Comparison of ENCODE assay signal across 27 cellular contexts in the genomic region with DNA sequence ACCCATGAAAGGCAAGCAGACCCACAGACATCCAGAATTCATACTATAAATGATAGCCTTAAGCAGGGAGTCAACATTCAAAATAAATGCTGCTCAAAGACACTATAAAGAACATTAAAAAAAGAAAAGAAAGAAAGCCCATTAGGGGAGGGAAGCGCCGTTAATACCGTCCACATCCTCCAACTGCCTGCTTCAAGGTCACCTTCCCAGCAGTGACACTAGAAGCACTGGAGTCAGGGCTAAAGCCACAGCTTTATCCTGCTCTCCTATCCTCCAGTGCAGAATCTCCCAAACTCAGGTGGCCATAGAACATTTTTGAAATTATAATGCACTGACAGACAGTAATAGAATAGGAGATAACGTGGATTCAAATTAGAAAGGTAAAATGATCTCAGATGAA. TPM values are rescaled to one million over a fixed set of nuclear protein-coding genes. Genes with fewer than 3 reads are reported as not detected.
DNase-seq lines count a peak whose midpoint lies in the region; ATAC-seq and TF ChIP-seq lines count a peak whose summit lies in the region.
"Had no signal": no experiment of that assay in that cellular context is flagged by ENCODE, and none has a peak within 500 bp of the region (broad histone marks: within the 10 kb centered on the region; RNA-seq: fewer than 3 reads in every experiment).

No MANE protein-coding gene starts in this region.

- no peaks in the 10 kb centered on the region for H3K9me3 Mint-ChIP-seq in MCF 10A (ENCODE audit: unreplicated experiment)
- no peaks in the 10 kb centered on the region for H3K9me3 Mint-ChIP-seq in osteocyte (ENCODE audit: unreplicated experiment)
- H3K9me3 Mint-ChIP-seq in stimulated activated naive B cell treated with anti-CD40 and anti-IgM and Interleukin-4, amounts not matched to agents 10 μg/mL and 1 μg/mL and 100 μg/mL, for 72 hours, result no peaks in the 10 kb centered on the region
- no peaks in the 10 kb centered on the region for H3K9me3 Mint-ChIP-seq in Caco-2 (ENCODE audit: unreplicated experiment)
- H3K9me3 Mint-ChIP-seq: activated CD8-positive, alpha-beta T cell treated with anti-CD3 and anti-CD28 coated beads for 36 hours; GM23338; T-helper 1 cell treated with Interleukin-12 subunit alpha and Interleukin-12 subunit beta and Interleukin-4 antibody, amounts not matched to agents 30 μg/mL and 1 μg/mL, for 36 hours had no signal

- H3K27me3 ChIP-seq in breast epithelium, result no peaks in the 10 kb centered on the region
- H3K27me3 ChIP-seq in Caco-2 (replicated peaks; ENCODE audit: control insufficient read depth, insufficient read depth, low read length), result no peaks in the 10 kb centered on the region
- H3K27me3 ChIP-seq: sigmoid colon, vagina had no signal

- H3K4me1 Mint-ChIP-seq in MCF 10A (ENCODE audit: insufficient read depth, unreplicated experiment), result peaks cover 42% of the 10 kb centered on the region
- peaks cover 63% of the 10 kb centered on the region for H3K4me1 Mint-ChIP-seq in osteocyte (ENCODE audit: unreplicated experiment)
- H3K4me1 Mint-ChIP-seq in stimulated activated naive B cell treated with anti-CD40 and anti-IgM and Interleukin-4, amounts not matched to agents 10 μg/mL and 1 μg/mL and 100 μg/mL, for 72 hours, result peaks cover 34 to 51% of the 10 kb centered on the region in 2 donors
- H3K4me1 Mint-ChIP-seq in Caco-2 (ENCODE audit: low read depth, unreplicated experiment), result peaks cover 8% of the 10 kb centered on the region

- no peaks in the 10 kb centered on the region for H3K36me3 ChIP-seq in breast epithelium
- no peaks in the 10 kb centered on the region for H3K36me3 ChIP-seq in Caco-2 (ENCODE audit: control insufficient read depth, insufficient read depth, low read length)
- H3K36me3 ChIP-seq: prostate gland, sigmoid colon, vagina had no signal

- POLR2A ChIA-PET in MCF 10A (lab: Yijun Ruan, JAX) (interaction anchor here (1.2 to 5.7 kb wide), 4 partner anchors 12 to 56 kb away, joined by 4 to 66 read pairs (median 34); no protein-coding TSS in a partner anchor), Caco-2 (lab: Charles Lee) (no interaction called here)

- intact Hi-C loops in MCF 10A (cut with micrococcal nuclease), result no loop called here
- intact Hi-C loops in breast epithelium (cut with DNase I; ENCODE audit: low total_unique reads), result no loop called here
- intact Hi-C loops in Caco-2 (cut with micrococcal nuclease; ENCODE audit: unreplicated experiment), result no loop called here

- CTCF ChIA-PET in MCF 10A (lab: Yijun Ruan, JAX), result interaction anchor here (1.1 to 3.7 kb wide), 4 partner anchors 11 to 215 kb away, joined by 3 to 9 read pairs (median 6); no protein-coding TSS in a partner anchor
- CTCF ChIA-PET in Caco-2 (lab: Charles Lee), result no interaction called here

- H3K9me3 ChIP-seq in breast epithelium (no peaks in the 10 kb centered on the region), Caco-2 (no peaks in the 10 kb centered on the region)
- H3K9me3 ChIP-seq: prostate gland, sigmoid colon, vagina had no signal

- TF ChIP-seq CTCF in MCF 10A (IDR thresholded peaks at IDR 0.05; ENCODE audit: unreplicated experiment) (no peak), breast epithelium (IDR thresholded peaks at IDR 0.05) (no peak), osteocyte (IDR thresholded peaks at IDR 0.05) (no peak), Caco-2 (IDR thresholded peaks at IDR 0.05; ENCODE audit: insufficient read depth in 1 of 2, low read depth in 1 of 2, low read length in 1 of 2, severe bottlenecking in 1 of 2, unreplicated experiment in 1 of 2) (no peak)

- H3K4me3 Mint-ChIP-seq in MCF 10A (ENCODE audit: unreplicated experiment), result no peak overlapping the region
- H3K4me3 Mint-ChIP-seq in osteocyte (ENCODE audit: unreplicated experiment), result no peak overlapping the region
- H3K4me3 Mint-ChIP-seq in stimulated activated naive B cell treated with anti-CD40 and anti-IgM and Interleukin-4, amounts not matched to agents 10 μg/mL and 1 μg/mL and 100 μg/mL, for 72 hours, result peak overlapping the region in 1 of 2 donors; percentile 62
- no peak overlapping the region for H3K4me3 Mint-ChIP-seq in Caco-2 (ENCODE audit: unreplicated experiment)
- H3K4me3 Mint-ChIP-seq: activated CD8-positive, alpha-beta T cell treated with anti-CD3 and anti-CD28 coated beads for 36 hours; GM23338; T-helper 1 cell treated with Interleukin-12 subunit alpha and Interleukin-12 subunit beta and Interleukin-4 antibody, amounts not matched to agents 30 μg/mL and 1 μg/mL, for 36 hours had no signal

- no peak for TF ChIP-seq POLR2A in breast epithelium (IDR thresholded peaks at IDR 0.05)

- BruUV-seq in MCF 10A (replicated peaks; lab: Mats Ljungman, UMichigan) (no TSS peak), Caco-2 (replicated peaks; lab: Mats Ljungman, UMichigan) (no TSS peak)

- DNase-seq in MCF 10A (ENCODE audit: unreplicated experiment) (no peak), breast epithelium (ENCODE audit: low spot score in 2 of 2) (no peak), osteocyte (ENCODE audit: extremely low spot score, unreplicated experiment) (no peak), Caco-2 (no peak)
- DNase-seq in stimulated activated naive B cell treated with anti-CD40 and anti-IgM and Interleukin-4, amounts not matched to agents 10 μg/mL and 1 μg/mL and 100 μg/mL, for 72 hours, result no peak
- DNase-seq in stimulated activated naive CD8-positive, alpha-beta T cell treated with anti-CD3 and anti-CD28 coated beads, Interleukin-15, Interleukin-2, amounts not matched to agents 100 U/mL and 50 U/mL, for 24 hours, result no peak
- DNase-seq: activated CD4-positive, alpha-beta T cell treated with anti-CD3 and anti-CD28 coated beads for 1 hour; activated CD8-positive, alpha-beta memory T cell treated with anti-CD3 and anti-CD28 coated beads, Interleukin-2, amount 50 U/mL, for 48 hours; activated CD8-positive, alpha-beta T cell treated with anti-CD3 and anti-CD28 coated beads for 36 hours; activated naive CD4-positive, alpha-beta T cell treated with anti-CD3 and anti-CD28 coated beads, Interleukin-2, amount 50 U/mL, for 16 hours; amniotic stem cell; DND-41; effector memory CD4-positive, alpha-beta T cell; NCI-H1092; NCI-H1694; NCI-H446; sigmoid colon; stimulated activated naive CD4-positive, alpha-beta T cell treated with Interleukin-2 at 50 U/mL for 16 hours had no signal

- H3K27ac Mint-ChIP-seq in MCF 10A (ENCODE audit: low read depth, unreplicated experiment), result peak overlapping the region; percentile 55
- peak overlapping the region; percentile 91 for H3K27ac Mint-ChIP-seq in osteocyte (ENCODE audit: unreplicated experiment)
- H3K27ac Mint-ChIP-seq in stimulated activated naive B cell treated with anti-CD40 and anti-IgM and Interleukin-4, amounts not matched to agents 10 μg/mL and 1 μg/mL and 100 μg/mL, for 72 hours, result peak overlapping the region; percentile 84
- H3K27ac Mint-ChIP-seq in Caco-2 (ENCODE audit: unreplicated experiment), result no peak overlapping the region
- H3K27ac Mint-ChIP-seq: activated CD8-positive, alpha-beta T cell treated with anti-CD3 and anti-CD28 coated beads for 36 hours; GM23338; T-helper 1 cell treated with Interleukin-12 subunit alpha and Interleukin-12 subunit beta and Interleukin-4 antibody, amounts not matched to agents 30 μg/mL and 1 μg/mL, for 36 hours had no signal

- no peak overlapping the region for H3K27ac ChIP-seq in breast epithelium
- H3K27ac ChIP-seq in cingulate gyrus (ENCODE audit: low read depth, low read length), result peak overlapping the region; percentile 90
- H3K27ac ChIP-seq: prostate gland, RWPE1, sigmoid colon, SK-N-MC, vagina had no signal

- H3K4me3 ChIP-seq in breast epithelium (no peak overlapping the region), Caco-2 (ENCODE audit: low read depth, low read length) (no peak overlapping the region)
- H3K4me3 ChIP-seq: coronary artery, GM23338, prostate gland, sigmoid colon, SK-N-MC, vagina had no signal

- H3K27me3 Mint-ChIP-seq in MCF 10A (ENCODE audit: insufficient read depth, unreplicated experiment), result no peaks in the 10 kb centered on the region
- H3K27me3 Mint-ChIP-seq in osteocyte (ENCODE audit: unreplicated experiment), result no peaks in the 10 kb centered on the region
- H3K27me3 Mint-ChIP-seq in stimulated activated naive B cell treated with anti-CD40 and anti-IgM and Interleukin-4, amounts not matched to agents 10 μg/mL and 1 μg/mL and 100 μg/mL, for 72 hours, result no peaks in the 10 kb centered on the region
- no peaks in the 10 kb centered on the region for H3K27me3 Mint-ChIP-seq in Caco-2 (ENCODE audit: insufficient read depth, unreplicated experiment)
- H3K27me3 Mint-ChIP-seq: activated CD8-positive, alpha-beta T cell treated with anti-CD3 and anti-CD28 coated beads for 36 hours had no signal

- no peak for ATAC-seq in stimulated activated naive B cell treated with anti-CD40 and anti-IgM and Interleukin-4, amounts not matched to agents 10 μg/mL and 1 μg/mL and 100 μg/mL, for 72 hours (replicated peaks)
- no peak for ATAC-seq in GM21717 (IDR thresholded peaks at IDR 0.05; ENCODE audit: unreplicated experiment)
- no peak for ATAC-seq in stimulated activated naive CD8-positive, alpha-beta T cell treated with anti-CD3 and anti-CD28 coated beads, Interleukin-15, Interleukin-2, amounts not matched to agents 100 U/mL and 50 U/mL, for 24 hours
- ATAC-seq: activated CD8-positive, alpha-beta T cell treated with anti-CD3 and anti-CD28 coated beads for 36 hours; GM23338 had no signal

- H3K4me1 ChIP-seq in breast epithelium, result peaks cover 3 to 4% of the 10 kb centered on the region in 2 donors
- peaks cover 14% of the 10 kb centered on the region for H3K4me1 ChIP-seq in Caco-2
- H3K4me1 ChIP-seq: prostate gland had no signal

- H3K36me3 Mint-ChIP-seq in MCF 10A (ENCODE audit: insufficient read depth, unreplicated experiment), result peaks cover 34% of the 10 kb centered on the region
- H3K36me3 Mint-ChIP-seq in osteocyte (ENCODE audit: unreplicated experiment), result peaks cover 10% of the 10 kb centered on the region
- H3K36me3 Mint-ChIP-seq in stimulated activated naive B cell treated with anti-CD40 and anti-IgM and Interleukin-4, amounts not matched to agents 10 μg/mL and 1 μg/mL and 100 μg/mL, for 72 hours, result peaks cover 9 to 11% of the 10 kb centered on the region in 2 donors
- no peaks in the 10 kb centered on the region for H3K36me3 Mint-ChIP-seq in Caco-2 (ENCODE audit: insufficient read depth, unreplicated experiment)

RNA-seq across cellular contexts. Expression of a gene that starts 59.4 kb away (rescaled TPM):
- total RNA-seq in MCF 10A (2022) (33.7 and 42.2 TPM in 2 replicates), breast epithelium (10 to 100 TPM; 47.5 to 70.7 (median 69.6) TPM), osteocyte (72.0 and 73.5 TPM in 2 replicates), Caco-2 (2022) (19.3 and 20.2 TPM in 2 replicates)
